9 cellular contexts compared by ENCODE assay signal in genomic region chr2:85541753-85542457, GRCh38. TPM values are rescaled to one million over a fixed set of nuclear protein-coding genes. Genes with fewer than 3 reads are reported as not detected.
DNase-seq lines count a peak whose midpoint lies in the region; ATAC-seq and TF ChIP-seq lines count a peak whose summit lies in the region.
"Had no signal": no experiment of that assay in that cellular context is flagged by ENCODE, and none has a peak within 500 bp of the region (broad histone marks: within the 10 kb centered on the region; RNA-seq: fewer than 3 reads in every experiment).

No MANE protein-coding gene starts in this region.

- no peak for ATAC-seq in HG02678 (IDR thresholded peaks at IDR 0.05; ENCODE audit: unreplicated experiment)

- TF ChIP-seq CTCF in MM.1S (IDR thresholded peaks at IDR 0.05; ENCODE audit: low read length): no peak
- no peak for TF ChIP-seq CTCF in colonic mucosa (IDR thresholded peaks at IDR 0.05)
- TF ChIP-seq CTCF in neural cell (IDR thresholded peaks at IDR 0.05; ENCODE audit: poor library complexity, severe bottlenecking): no peak
- no peak for TF ChIP-seq CTCF in Peyer's patch (IDR thresholded peaks at IDR 0.05)

- DNase-seq in MM.1S (no peak), colonic mucosa (peak; percentile 45), Peyer's patch (no peak), SIG-M5 treated with dmso at 0.1 percent for 504 hours (lab: John Stamatoyannopoulos, UW; ENCODE audit: unreplicated experiment) (no peak), NCI-H2227 (lab: John Stamatoyannopoulos, UW; ENCODE audit: unreplicated experiment) (no peak)
- DNase-seq: NCI-H510A had no signal

- TF ChIP-seq EP300 in neural cell (conservative IDR thresholded peaks at IDR 0.05; ENCODE audit: poor library complexity, severe bottlenecking): no peak

- H3K9ac ChIP-seq in BLaER1 (peak overlapping the region; percentile 100; the same call in 1 of the 2 replicates), MM.1S (ENCODE audit: low read length) (no peak overlapping the region; the same call in 1 of the 2 replicates), colonic mucosa (ENCODE audit: low read depth in 2 of 2, low read length in 2 of 2) (no peak overlapping the region), neural cell (ENCODE audit: low read length) (no peak overlapping the region)

- TF ChIP-seq RAD21 in neural cell (conservative IDR thresholded peaks at IDR 0.05): no peak

- peaks cover 63% of the 10 kb centered on the region for H3F3A ChIP-seq in MM.1S (ENCODE audit: insufficient read depth, low read length)
- H3F3A ChIP-seq in neural cell (ENCODE audit: insufficient read depth, low read length, poor library complexity, severe bottlenecking): peaks cover 6% of the 10 kb centered on the region

- H3K9me3 ChIP-seq in BLaER1 (no peaks in the 10 kb centered on the region), MM.1S (replicated peaks; ENCODE audit: insufficient read depth, low read length) (no peaks in the 10 kb centered on the region), colonic mucosa (no peaks in the 10 kb centered on the region), neural cell (ENCODE audit: low read length) (no peaks in the 10 kb centered on the region), Peyer's patch (no peaks in the 10 kb centered on the region)

- intact Hi-C loops in colonic mucosa (cut with DNase I): no loop called here

- H3K9me2 ChIP-seq in MM.1S (replicated peaks; ENCODE audit: insufficient read depth, low read length): no peaks in the 10 kb centered on the region
- no peaks in the 10 kb centered on the region for H3K9me2 ChIP-seq in neural cell (ENCODE audit: insufficient read depth, low read length)

- H4K20me1 ChIP-seq in BLaER1 (peaks cover 78% of the 10 kb centered on the region), MM.1S (ENCODE audit: insufficient read depth, low read length) (peaks cover 39% of the 10 kb centered on the region), neural cell (ENCODE audit: insufficient read depth) (peaks cover 23% of the 10 kb centered on the region)

- no peak for TF ChIP-seq POLR2A in Peyer's patch (IDR thresholded peaks at IDR 0.05)

- H3K36me3 ChIP-seq in BLaER1: peaks cover 72% of the 10 kb centered on the region
- peaks cover 30% of the 10 kb centered on the region for H3K36me3 ChIP-seq in MM.1S (replicated peaks; ENCODE audit: insufficient read depth, low read length)
- peaks cover 33% of the 10 kb centered on the region for H3K36me3 ChIP-seq in colonic mucosa
- peaks cover 20% of the 10 kb centered on the region for H3K36me3 ChIP-seq in neural cell (ENCODE audit: insufficient read depth, low read length)
- peaks cover 0 to 57% (median 2%) of the 10 kb centered on the region in 3 donors for H3K36me3 ChIP-seq in Peyer's patch

- H3K4me3 ChIP-seq in BLaER1 (peak overlapping the region; percentile 73), MM.1S (ENCODE audit: low read length) (no peak overlapping the region), colonic mucosa (peak overlapping the region; percentile 69), neural cell (ENCODE audit: low read length) (peak overlapping the region; percentile 91), Peyer's patch (peak overlapping the region in 2 of 4 donors; percentile 72 to 93)

- no peak overlapping the region for H3K27ac ChIP-seq in BLaER1
- H3K27ac ChIP-seq in MM.1S (ENCODE audit: low read length): no peak overlapping the region
- H3K27ac ChIP-seq in colonic mucosa: peak overlapping the region; percentile 96
- no peak overlapping the region for H3K27ac ChIP-seq in neural cell (ENCODE audit: low read length)
- peak overlapping the region in 2 of 4 donors; percentile 3 to 99 for H3K27ac ChIP-seq in Peyer's patch

- peaks cover 55% of the 10 kb centered on the region for H3K79me2 ChIP-seq in MM.1S (ENCODE audit: low read length)
- H3K79me2 ChIP-seq in neural cell (replicated peaks; ENCODE audit: insufficient read depth, low read length): peaks cover 39% of the 10 kb centered on the region

- H3K4me1 ChIP-seq in BLaER1 (peaks cover 38% of the 10 kb centered on the region), MM.1S (ENCODE audit: low read length) (peaks cover 18% of the 10 kb centered on the region), colonic mucosa (peaks cover 8% of the 10 kb centered on the region), Peyer's patch (peaks cover 0 to 44% (median 4%) of the 10 kb centered on the region in 4 donors)

- H3K4me2 ChIP-seq in BLaER1 (peak overlapping the region; percentile 92), MM.1S (ENCODE audit: low read depth, low read length) (peak overlapping the region; percentile 94; the same call in 1 of the 2 replicates), neural cell (ENCODE audit: low read length) (peak overlapping the region; percentile 85)

- H3K27me3 ChIP-seq in BLaER1 (no peaks in the 10 kb centered on the region), MM.1S (replicated peaks; ENCODE audit: insufficient read depth, low read length) (no peaks in the 10 kb centered on the region), colonic mucosa (no peaks in the 10 kb centered on the region), neural cell (ENCODE audit: insufficient read depth, low read depth, low read length) (no peaks in the 10 kb centered on the region), Peyer's patch (no peaks in the 10 kb centered on the region)

- H2AFZ ChIP-seq in MM.1S (ENCODE audit: low read length) (no peak overlapping the region), neural cell (ENCODE audit: low read depth, low read length) (no peak overlapping the region)

TF ChIP-seq in neural cell, 6 proteins besides CTCF, POLR2A, EP300 and RAD21:
- TF ChIP-seq TAF1 (IDR thresholded peaks at IDR 0.05; ENCODE audit: low read depth): no peak
- no peak for TF ChIP-seq REST (IDR thresholded peaks at IDR 0.05; ENCODE audit: borderline replicate concordance)
- TF ChIP-seq EZH2 (IDR thresholded peaks at IDR 0.05; ENCODE audit: borderline replicate concordance, insufficient read depth, low read length, poor library complexity, severe bottlenecking): no peak
- no peak for TF ChIP-seq MXI1 (conservative IDR thresholded peaks at IDR 0.05; ENCODE audit: poor library complexity, severe bottlenecking)
- TF ChIP-seq SMC3 (conservative IDR thresholded peaks at IDR 0.05; ENCODE audit: poor library complexity): no peak
- no peak for TF ChIP-seq POLR2AphosphoS5 (IDR thresholded peaks at IDR 0.05)

RNA-seq across cellular contexts. Expression of gene MAT2A, which starts 2.9 kb away (rescaled TPM):
- total RNA-seq in colonic mucosa (100 to 1,000 TPM; 105 to 156 TPM), Peyer's patch (100 to 1,000 TPM; 113 to 189 (median 140) TPM)
- polyA plus RNA-seq in neural cell: 230 and 233 TPM in 2 replicates
- 126 and 143 TPM in 2 replicates for polyA minus RNA-seq in neural cell

RNA-seq across cellular contexts. Expression of gene GGCX, which starts 19.4 kb away (rescaled TPM):
- 10 to 100 TPM; 25.7 to 49.9 TPM for total RNA-seq in colonic mucosa
- 33.9 and 41.4 TPM in 2 replicates for polyA plus RNA-seq in neural cell
- 25.1 and 25.2 TPM in 2 replicates for polyA minus RNA-seq in neural cell
- 10 to 100 TPM; 21.3 to 38.0 (median 31.1) TPM for total RNA-seq in Peyer's patch

RNA-seq across cellular contexts. Expression of gene VAMP8, which starts 35.5 kb away (rescaled TPM):
- 100 to 1,000 TPM; 185 to 222 TPM for total RNA-seq in colonic mucosa
- polyA plus RNA-seq in neural cell: not detected in 2 replicates
- polyA minus RNA-seq in neural cell: not detected in 2 replicates
- 100 to 1,000 TPM in 2 of 4 donors, 10 to 100 TPM in 2; 75.1 to 189 (median 112) TPM for total RNA-seq in Peyer's patch

RNA-seq across cellular contexts. Expression of gene VAMP5, which starts 42.3 kb away (rescaled TPM):
- total RNA-seq in colonic mucosa (10 to 100 TPM; 14.0 to 16.9 TPM), Peyer's patch (10 to 100 TPM in 3 of 4 donors, 1 to 10 TPM in 1; 6.5 to 18.2 (median 16.0) TPM)
- not detected in 2 replicates for polyA plus RNA-seq in neural cell
- not detected in 2 replicates for polyA minus RNA-seq in neural cell

RNA-seq across cellular contexts. Expression of gene RNF181, which starts 53.6 kb away (rescaled TPM):
- total RNA-seq in colonic mucosa (100 to 1,000 TPM in 1 of 2 donors, 10 to 100 TPM in 1; 86.0 to 106 TPM), Peyer's patch (100 to 1,000 TPM in 3 of 4 donors, 10 to 100 TPM in 1; 73.4 to 182 (median 134) TPM)
- polyA plus RNA-seq in neural cell: 296 and 330 TPM in 2 replicates
- polyA minus RNA-seq in neural cell: 58.9 and 65.4 TPM in 2 replicates
